Comparison of ENCODE assay signal across 9 cellular contexts in genomic region chr20:63835031-63835858, GRCh38. TPM values are rescaled to one million over a fixed set of nuclear protein-coding genes. Genes with fewer than 3 reads are reported as not detected.
DNase-seq lines count a peak whose midpoint lies in the region; ATAC-seq, FAIRE-seq and TF ChIP-seq lines count a peak whose summit lies in the region.
"Had no signal": no experiment of that assay in that cellular context is flagged by ENCODE, and none has a peak within 500 bp of the region (broad histone marks: within the 10 kb centered on the region; RNA-seq: fewer than 3 reads in every experiment).

No MANE protein-coding gene starts in this region.

- H3K4me3 ChIP-seq in A549: no peak overlapping the region
- no peak overlapping the region for H3K4me3 ChIP-seq in endothelial cell of umbilical vein (replicated peaks in 1 of 3; ENCODE audit: insufficient read depth in 1 of 3, low read depth in 1 of 3, low read length in 3 of 3)
- H3K4me3 ChIP-seq in CD4-positive, alpha-beta memory T cell (ENCODE audit: low read length in 2 of 2): no peak overlapping the region

- no peaks in the 10 kb centered on the region for H3K36me3 ChIP-seq in endothelial cell of umbilical vein (ENCODE audit: control insufficient read depth in 2 of 2, extremely low read depth in 1 of 2, insufficient read depth in 2 of 2, low read length in 2 of 2)
- no peaks in the 10 kb centered on the region for H3K36me3 ChIP-seq in CD4-positive, alpha-beta memory T cell (ENCODE audit: insufficient read depth, low read length)

- H3K27ac Mint-ChIP-seq in CD4-positive, alpha-beta memory T cell: no peak overlapping the region
- H3K27ac Mint-ChIP-seq in activated T-cell treated with anti-CD3 and anti-CD28 coated beads, Interleukin-2, amount 50 U/mL, for 24 hours: no peak overlapping the region

- peak; percentile 76 to 95 for ATAC-seq in A549

- no TSS peak for BruUV-seq in endothelial cell of umbilical vein (replicated peaks; lab: Mats Ljungman, UMichigan)

- H3K27me3 ChIP-seq in endothelial cell of umbilical vein (ENCODE audit: control insufficient read depth in 2 of 2, insufficient read depth in 2 of 2, low read length in 2 of 2): peaks cover 0 to 10% of the 10 kb centered on the region in 2 experiments
- no peaks in the 10 kb centered on the region for H3K27me3 ChIP-seq in CD4-positive, alpha-beta memory T cell (ENCODE audit: insufficient read depth, low read length)

- FAIRE-seq in A549 (lab: Jason Lieb, UNC) (no peak), endothelial cell of umbilical vein (lab: Jason Lieb, UNC) (peak; percentile 89)

- WGBS in A549 (ENCODE audit: missing lambda C conversion rate): 71% methylated on average over 10 of the region's 21 CpGs

- H3K27me3 Mint-ChIP-seq in CD4-positive, alpha-beta memory T cell: peaks cover 2 to 5% of the 10 kb centered on the region in 2 donors
- peaks cover 20% of the 10 kb centered on the region for H3K27me3 Mint-ChIP-seq in activated T-cell treated with anti-CD3 and anti-CD28 coated beads, Interleukin-2, amount 50 U/mL, for 24 hours

- intact Hi-C loops in endothelial cell of umbilical vein (cut with micrococcal nuclease): no loop called here
- intact Hi-C loops in CD4-positive, alpha-beta memory T cell (cut with micrococcal nuclease): no loop called here

- POLR2A ChIA-PET in A549 (lab: Yijun Ruan, JAX) (interaction anchor here (0.6 to 1.5 kb wide), 2 partner anchors 30 to 263 kb away, joined by 5 to 6 read pairs; partner anchors contain the start of gene TPD52L2), endothelial cell of umbilical vein (lab: Charles Lee) (interaction anchor here (1.4 kb wide), 1 partner anchor 30 kb away, joined by 3 read pairs; the partner anchor contains the start of gene TPD52L2)
- POLR2A ChIA-PET in CD4-positive, alpha-beta memory T cell (lab: Charles Lee; ENCODE audit: partially characterized antibody): no interaction called here

- TF ChIP-seq CTCF in A549 (IDR thresholded peaks at IDR 0.05) (no peak), endothelial cell of umbilical vein (IDR thresholded peaks at IDR 0.05; ENCODE audit: extremely low read depth in 1 of 2, insufficient read depth in 1 of 2, low read depth in 1 of 2, low read length in 2 of 2) (no peak)

- no peak overlapping the region for H3K9ac ChIP-seq in endothelial cell of umbilical vein (replicated peaks; ENCODE audit: extremely low read depth, insufficient read depth, low read length)

- H3K4me1 ChIP-seq in A549: peaks cover 20% of the 10 kb centered on the region
- H3K4me1 ChIP-seq in endothelial cell of umbilical vein (ENCODE audit: control insufficient read depth, extremely low read depth, insufficient read depth, low read length): peaks cover 2% of the 10 kb centered on the region
- no peaks in the 10 kb centered on the region for H3K4me1 ChIP-seq in CD4-positive, alpha-beta memory T cell (ENCODE audit: insufficient read depth, low read length)

- H3K9me3 Mint-ChIP-seq in CD4-positive, alpha-beta memory T cell: peaks cover 0 to 2% (median 0%) of the 10 kb centered on the region in 8 donors
- no peaks in the 10 kb centered on the region for H3K9me3 Mint-ChIP-seq in activated T-cell treated with anti-CD3 and anti-CD28 coated beads, Interleukin-2, amount 50 U/mL, for 24 hours

- peak overlapping the region; percentile 11 for H2AFZ ChIP-seq in endothelial cell of umbilical vein (ENCODE audit: low read depth, low read length)

- dilution Hi-C loops in endothelial cell of umbilical vein (cut with MboI; ENCODE audit: extremely low pct_ligation_motif_present, low sequenced_read_pairs): no loop called here

- no peak for TF ChIP-seq EP300 in A549 (IDR thresholded peaks at IDR 0.05)

- TF ChIP-seq POLR2A in A549 (IDR thresholded peaks at IDR 0.05; ENCODE audit: low read length): no peak
- no peak for TF ChIP-seq POLR2A in endothelial cell of umbilical vein (IDR thresholded peaks at IDR 0.05; ENCODE audit: low read depth, low read length)

- no peaks in the 10 kb centered on the region for H4K20me1 ChIP-seq in endothelial cell of umbilical vein (replicated peaks; ENCODE audit: control insufficient read depth, extremely low read depth, insufficient read depth, low read length)

- H3K4me1 Mint-ChIP-seq in CD4-positive, alpha-beta memory T cell: peaks cover 0 to 4% (median under 1%) of the 10 kb centered on the region in 4 donors
- no peaks in the 10 kb centered on the region for H3K4me1 Mint-ChIP-seq in activated T-cell treated with anti-CD3 and anti-CD28 coated beads, Interleukin-2, amount 50 U/mL, for 24 hours (ENCODE audit: low read depth)

- H3K9me1 ChIP-seq in endothelial cell of umbilical vein (replicated peaks; ENCODE audit: control insufficient read depth, extremely low read depth, insufficient read depth, low read length): no peaks in the 10 kb centered on the region

- CTCF ChIA-PET in A549 (lab: Yijun Ruan, JAX) (interaction anchor here (0.6 to 0.8 kb wide), 3 partner anchors 11 to 50 kb away, joined by 3 read pairs; no protein-coding TSS in a partner anchor), endothelial cell of umbilical vein (lab: Charles Lee) (interaction anchor here (0.8 to 0.9 kb wide), 2 partner anchors 13 to 24 kb away, joined by 3 read pairs; no protein-coding TSS in a partner anchor)
- CTCF ChIA-PET in CD4-positive, alpha-beta memory T cell (lab: Charles Lee; ENCODE audit: partially characterized antibody): no interaction called here

- no peaks in the 10 kb centered on the region for H3K79me2 ChIP-seq in endothelial cell of umbilical vein (ENCODE audit: control insufficient read depth, insufficient read depth, low read length)

- H3K4me3 Mint-ChIP-seq in CD4-positive, alpha-beta memory T cell: peak overlapping the region in 1 of 8 donors; percentile 35
- H3K4me3 Mint-ChIP-seq in activated T-cell treated with anti-CD3 and anti-CD28 coated beads, Interleukin-2, amount 50 U/mL, for 24 hours: no peak overlapping the region

- DNase-seq in A549 (ENCODE audit: low read depth in 1 of 2, low spot score in 1 of 2): peak; percentile 93 to 96
- peak; percentile 99 for DNase-seq in HK-2 (ENCODE audit: unreplicated experiment)
- peak; percentile 56 for DNase-seq in RPMI8226
- DNase-seq in endothelial cell of umbilical vein (ENCODE audit: low read depth, low spot score): peak; percentile 82
- peak; percentile 85 for DNase-seq in medulla oblongata (ENCODE audit: extremely low spot score)
- no peak for DNase-seq in CD4-positive, alpha-beta memory T cell
- DNase-seq in D341Med (ENCODE audit: low spot score): no peak
- DNase-seq in activated T-cell treated with anti-CD3 and anti-CD28 coated beads, Interleukin-2, amount 50 U/mL, for 24 hours: no peak

- TF ChIP-seq RAD21 in A549 (conservative IDR thresholded peaks at IDR 0.05 in 1 of 2, IDR thresholded peaks at IDR 0.05 in 1 of 2): no peak

- no peaks in the 10 kb centered on the region for H3K9me3 ChIP-seq in A549
- no peaks in the 10 kb centered on the region for H3K9me3 ChIP-seq in endothelial cell of umbilical vein (replicated peaks; ENCODE audit: control insufficient read depth, insufficient read depth, low read length)
- H3K9me3 ChIP-seq in CD4-positive, alpha-beta memory T cell (ENCODE audit: control insufficient read depth in 1 of 2, low read length in 2 of 2): no peaks in the 10 kb centered on the region

- H3K27ac ChIP-seq in A549 (peak overlapping the region; percentile 56 to 82), endothelial cell of umbilical vein (ENCODE audit: insufficient read depth, low read depth, low read length) (no peak overlapping the region)
- no peak overlapping the region for H3K27ac ChIP-seq in CD4-positive, alpha-beta memory T cell (ENCODE audit: low read depth, low read length)

- no peaks in the 10 kb centered on the region for H3K36me3 Mint-ChIP-seq in CD4-positive, alpha-beta memory T cell
- H3K36me3 Mint-ChIP-seq in activated T-cell treated with anti-CD3 and anti-CD28 coated beads, Interleukin-2, amount 50 U/mL, for 24 hours (ENCODE audit: low read depth): no peaks in the 10 kb centered on the region

- H3K4me2 ChIP-seq in A549 (peak overlapping the region; percentile 54), endothelial cell of umbilical vein (ENCODE audit: insufficient read depth, low read length) (no peak overlapping the region)

RNA-seq across cellular contexts. Expression of gene ZBTB46, which starts 4.2 kb away (rescaled TPM):
- polyA plus RNA-seq in A549 (2011; rRNA removed) (0.17 and 0.26 TPM in 2 replicates), A549 (2017; fragmentation: RNase III; extraction: RNeasy Plus Mini Kit Qiagen cat#74134 plus additional on column Dnase treatment) (0.32 to 0.43 TPM (median 0.42 TPM) in 3 replicates), endothelial cell of umbilical vein (1.3 TPM in 2 replicates)
- polyA plus RNA-seq in A549 (2012; cell fraction: cytosol; rRNA removed): 0.32 and 0.76 TPM in 2 replicates
- 1.2 and 1.3 TPM in 2 replicates for polyA plus RNA-seq in A549 (2012; cell fraction: nucleus; rRNA removed)
- 2.6 and 2.8 TPM in 2 replicates for polyA minus RNA-seq in A549 (2011; rRNA and poly(A)+ RNA removed)
- 4.3 and 7.1 TPM in 2 replicates for total RNA-seq in endothelial cell of umbilical vein
- polyA plus RNA-seq in endothelial cell of umbilical vein (2011; cell fraction: cytosol; rRNA removed): 0.76 and 1.3 TPM in 2 replicates
- polyA plus RNA-seq in endothelial cell of umbilical vein (2011; cell fraction: nucleus; rRNA removed): 2.0 and 2.3 TPM in 2 replicates
- 1.7 and 2.5 TPM in 2 replicates for polyA plus RNA-seq in endothelial cell of umbilical vein (2012)
- polyA minus RNA-seq in endothelial cell of umbilical vein: 5.8 and 6.6 TPM in 2 replicates
- 18.6 TPM for polyA minus RNA-seq in endothelial cell of umbilical vein (2011; cell fraction: cytosol; rRNA and poly(A)+ RNA removed)
- 2.4 and 3.6 TPM in 2 replicates for polyA minus RNA-seq in endothelial cell of umbilical vein (2011; cell fraction: nucleus; rRNA and poly(A)+ RNA removed)
- total RNA-seq in CD4-positive, alpha-beta memory T cell: under 1 TPM; 0.28 to 0.87 TPM
- under 1 TPM in 1 of 2 donors, not detected in 1; 0.09 TPM for polyA plus RNA-seq in CD4-positive, alpha-beta memory T cell

RNA-seq across cellular contexts. Expression of gene ABHD16B, which starts 26.1 kb away (rescaled TPM):
- not detected in 2 replicates for polyA plus RNA-seq in A549 (2011; rRNA removed)
- not detected in 2 replicates for polyA plus RNA-seq in A549 (2012; cell fraction: cytosol; rRNA removed)
- not detected in 2 replicates for polyA plus RNA-seq in A549 (2012; cell fraction: nucleus; rRNA removed)
- not detected in 3 replicates for polyA plus RNA-seq in A549 (2017; fragmentation: RNase III; extraction: RNeasy Plus Mini Kit Qiagen cat#74134 plus additional on column Dnase treatment)
- not detected in 2 replicates for polyA minus RNA-seq in A549 (2011; rRNA and poly(A)+ RNA removed)
- total RNA-seq in endothelial cell of umbilical vein: not detected in 2 replicates
- not detected in 2 replicates for polyA plus RNA-seq in endothelial cell of umbilical vein
- not detected in 2 replicates for polyA plus RNA-seq in endothelial cell of umbilical vein (2011; cell fraction: cytosol; rRNA removed)
- not detected in 2 replicates for polyA plus RNA-seq in endothelial cell of umbilical vein (2011; cell fraction: nucleus; rRNA removed)
- polyA plus RNA-seq in endothelial cell of umbilical vein (2012): not detected in 2 replicates
- polyA minus RNA-seq in endothelial cell of umbilical vein: not detected in 2 replicates
- not detected for polyA minus RNA-seq in endothelial cell of umbilical vein (2011; cell fraction: cytosol; rRNA and poly(A)+ RNA removed)
- polyA minus RNA-seq in endothelial cell of umbilical vein (2011; cell fraction: nucleus; rRNA and poly(A)+ RNA removed): not detected in 2 replicates
- total RNA-seq in CD4-positive, alpha-beta memory T cell: not detected
- polyA plus RNA-seq in CD4-positive, alpha-beta memory T cell: not detected
- total RNA-seq: subcutaneous adipose tissue had no signal

RNA-seq across cellular contexts. Expression of gene TPD52L2, which starts 29.8 kb away (rescaled TPM):
- polyA plus RNA-seq in A549 (2011; rRNA removed) (86.3 and 93.9 TPM in 2 replicates), A549 (2017; fragmentation: RNase III; extraction: RNeasy Plus Mini Kit Qiagen cat#74134 plus additional on column Dnase treatment) (94.1 to 102 TPM (median 99.0 TPM) in 3 replicates), endothelial cell of umbilical vein (142 and 151 TPM in 2 replicates)
- polyA plus RNA-seq in A549 (2012; cell fraction: cytosol; rRNA removed): 110 and 126 TPM in 2 replicates
- 116 and 134 TPM in 2 replicates for polyA plus RNA-seq in A549 (2012; cell fraction: nucleus; rRNA removed)
- polyA minus RNA-seq in A549 (2011; rRNA and poly(A)+ RNA removed): 44.8 and 56.1 TPM in 2 replicates
- 114 and 123 TPM in 2 replicates for total RNA-seq in endothelial cell of umbilical vein
- 153 and 166 TPM in 2 replicates for polyA plus RNA-seq in endothelial cell of umbilical vein (2011; cell fraction: cytosol; rRNA removed)
- 111 and 114 TPM in 2 replicates for polyA plus RNA-seq in endothelial cell of umbilical vein (2011; cell fraction: nucleus; rRNA removed)
- polyA plus RNA-seq in endothelial cell of umbilical vein (2012): 140 and 153 TPM in 2 replicates
- polyA minus RNA-seq in endothelial cell of umbilical vein: 102 and 111 TPM in 2 replicates
- 112 TPM for polyA minus RNA-seq in endothelial cell of umbilical vein (2011; cell fraction: cytosol; rRNA and poly(A)+ RNA removed)
- polyA minus RNA-seq in endothelial cell of umbilical vein (2011; cell fraction: nucleus; rRNA and poly(A)+ RNA removed): 33.5 and 36.6 TPM in 2 replicates
- total RNA-seq in CD4-positive, alpha-beta memory T cell: 10 to 100 TPM; 44.4 to 44.9 TPM
- 10 to 100 TPM; 66.4 to 76.1 TPM for polyA plus RNA-seq in CD4-positive, alpha-beta memory T cell

RNA-seq across cellular contexts. Expression of gene DNAJC5, which starts 59.7 kb away (rescaled TPM):
- 20.3 and 20.4 TPM in 2 replicates for polyA plus RNA-seq in A549 (2011; rRNA removed)
- polyA plus RNA-seq in A549 (2012; cell fraction: cytosol; rRNA removed): 15.9 and 19.9 TPM in 2 replicates
- polyA plus RNA-seq in A549 (2012; cell fraction: nucleus; rRNA removed): 31.2 and 34.8 TPM in 2 replicates
- polyA plus RNA-seq in A549 (2017; fragmentation: RNase III; extraction: RNeasy Plus Mini Kit Qiagen cat#74134 plus additional on column Dnase treatment): 21.7 to 23.2 TPM (median 23.2 TPM) in 3 replicates
- polyA minus RNA-seq in A549 (2011; rRNA and poly(A)+ RNA removed): 27.1 and 32.7 TPM in 2 replicates
- total RNA-seq in endothelial cell of umbilical vein: 58.7 and 60.3 TPM in 2 replicates
- 40.1 and 44.7 TPM in 2 replicates for polyA plus RNA-seq in endothelial cell of umbilical vein
- polyA plus RNA-seq in endothelial cell of umbilical vein (2011; cell fraction: cytosol; rRNA removed): 33.6 and 38.3 TPM in 2 replicates
- 37.7 and 41.4 TPM in 2 replicates for polyA plus RNA-seq in endothelial cell of umbilical vein (2011; cell fraction: nucleus; rRNA removed)
- polyA plus RNA-seq in endothelial cell of umbilical vein (2012): 52.7 and 55.3 TPM in 2 replicates
- 66.9 and 75.0 TPM in 2 replicates for polyA minus RNA-seq in endothelial cell of umbilical vein
- 27.5 TPM for polyA minus RNA-seq in endothelial cell of umbilical vein (2011; cell fraction: cytosol; rRNA and poly(A)+ RNA removed)
- 22.1 and 24.6 TPM in 2 replicates for polyA minus RNA-seq in endothelial cell of umbilical vein (2011; cell fraction: nucleus; rRNA and poly(A)+ RNA removed)
- total RNA-seq in CD4-positive, alpha-beta memory T cell: 10 to 100 TPM; 53.3 to 54.4 TPM
- polyA plus RNA-seq in CD4-positive, alpha-beta memory T cell: 1 to 10 TPM; 4.9 to 9.2 TPM

Comparison
In these comparisons a context has a peak if more than half of its experiments do, and no peak if none do; other contexts are left out.
1. DNase-seq: peak in A549 (2 of 2), HK-2 (single experiment), RPMI8226 (single experiment), endothelial cell of umbilical vein (single experiment) and medulla oblongata (single experiment); none in CD4-positive, alpha-beta memory T cell (0 of 5), D341Med (single experiment) and activated T-cell treated with anti-CD3 and anti-CD28 coated beads, Interleukin-2, amount 50 U/mL, for 24 hours (single experiment).
2. H3K27ac ChIP-seq: peak in A549 (2 of 2); none in endothelial cell of umbilical vein (single experiment) and CD4-positive, alpha-beta memory T cell (single experiment).